ENCODE assay signal across 9 cellular contexts in the genomic region with DNA sequence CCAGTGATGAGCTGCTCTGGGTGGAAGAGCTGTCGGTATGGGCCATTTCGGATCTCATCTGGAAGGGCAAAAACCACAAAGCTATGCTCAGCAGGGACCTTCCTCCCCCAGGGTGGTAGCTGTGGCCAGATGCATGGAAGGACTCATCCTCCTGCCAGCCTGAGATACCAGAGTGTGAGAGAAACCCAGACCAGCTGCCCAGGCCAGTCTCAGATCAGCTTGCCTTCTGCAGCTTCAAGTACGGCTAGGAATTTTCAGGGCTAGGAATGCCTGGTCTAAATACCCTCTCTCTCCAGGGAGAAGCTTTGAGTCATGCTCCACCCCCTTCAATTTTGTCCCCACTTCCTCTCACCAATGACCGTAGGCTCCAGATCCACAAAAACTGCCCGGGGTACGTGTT. TPM values are rescaled to one million over a fixed set of nuclear protein-coding genes. Genes with fewer than 3 reads are reported as not detected.
DNase-seq lines count a peak whose midpoint lies in the region; ATAC-seq and TF ChIP-seq lines count a peak whose summit lies in the region.
"Had no signal": no experiment of that assay in that cellular context is flagged by ENCODE, and none has a peak within 500 bp of the region (broad histone marks: within the 10 kb centered on the region; RNA-seq: fewer than 3 reads in every experiment).

No MANE protein-coding gene starts in this region.

- peak overlapping the region in 7 of 10 donors; percentile 80 to 99 (median 89) for H3K27ac ChIP-seq in heart right ventricle
- H3K27ac ChIP-seq in transverse colon = peak overlapping the region; percentile 94 to 97 (median 94)

- peaks cover 27 to 82% (median 65%) of the 10 kb centered on the region in 9 donors for H3K4me1 ChIP-seq in heart right ventricle
- peaks cover 40 to 73% (median 68%) of the 10 kb centered on the region in 4 donors for H3K4me1 ChIP-seq in transverse colon

- TF ChIP-seq POLR2A in transverse colon (IDR thresholded peaks at IDR 0.05) = no peak

- H3K4me3 ChIP-seq in heart right ventricle (peak overlapping the region in 5 of 10 donors; percentile 67 to 84 (median 82)), epithelial cell of esophagus (ENCODE audit: low read length) (peak overlapping the region; percentile 66), transverse colon (peak overlapping the region in 1 of 4 donors; percentile 72)

- intact Hi-C loops in heart right ventricle (cut with DNase I) (loop anchor here in 2 of 10 donors (2.0 kb wide), 2 partner anchors 27 to 43 kb away; a partner anchor contains a TSS), left cardiac atrium (cut with DNase I) (no loop called here), transverse colon (cut with DNase I; ENCODE audit: low total_unique reads) (no loop called here)

- in situ Hi-C loops in transverse colon (cut with MboI; ENCODE audit: low pct_ligation_motif_present in 1 of 4, low pct_unique_long_range_greater_than_20kb in 1 of 4, low sequenced_read_pairs in 3 of 4) = no loop called here

- H3K36me3 ChIP-seq in heart right ventricle = peaks cover 0 to 43% (median 7%) of the 10 kb centered on the region in 9 donors
- no peaks in the 10 kb centered on the region for H3K36me3 ChIP-seq in transverse colon

- TF ChIP-seq CTCF in heart right ventricle (IDR thresholded peaks at IDR 0.05) (no peak), epithelial cell of esophagus (IDR thresholded peaks at IDR 0.05; ENCODE audit: insufficient read depth, low read depth, low read length, missing control alignments) (no peak), transverse colon (IDR thresholded peaks at IDR 0.05) (no peak)

- ATAC-seq in heart right ventricle = no peak
- ATAC-seq in left cardiac atrium = no peak
- ATAC-seq in GM21528 (IDR thresholded peaks at IDR 0.05; ENCODE audit: low FRiP score, unreplicated experiment) = no peak

- 66 to 69% methylated on average over 6 of the region's 6 CpGs for WGBS in heart right ventricle, 2 donors
- WGBS in transverse colon (ENCODE audit: low coverage in 1 of 2), 2 donors = 78% methylated on average over 6 of the region's 6 CpGs; no CpG with 5 or more reads in 1 of the 2 donors

- H3K9me3 ChIP-seq in heart right ventricle = no peaks in the 10 kb centered on the region
- H3K9me3 ChIP-seq in transverse colon = no peaks in the 10 kb centered on the region

- TF ChIP-seq EP300 in transverse colon (IDR thresholded peaks at IDR 0.05; ENCODE audit: low read depth) = no peak

- DNase-seq in heart right ventricle (no peak), left cardiac atrium (no peak), epithelial cell of esophagus (ENCODE audit: low read depth) (peak; percentile 26), transverse colon (no peak), NCI-H1417 treated with DMSO at 0.1 percent for 48 hours (lab: John Stamatoyannopoulos, UW) (no peak)
- DNase-seq: activated gamma-delta T cell, HCEC 1CT had no signal

- H3K27me3 ChIP-seq in heart right ventricle (peaks cover 0 to 14% (median 0%) of the 10 kb centered on the region in 7 donors), transverse colon (no peaks in the 10 kb centered on the region)

RNA-seq across cellular contexts. Expression of a gene that starts 1.4 kb away (rescaled TPM):
- total RNA-seq in heart right ventricle (not detected), left cardiac atrium (not detected), transverse colon (not detected)
- polyA plus RNA-seq in heart right ventricle = not detected
- total RNA-seq: lung microvascular endothelial cell had no signal

RNA-seq across cellular contexts. Expression of a gene that starts 2.1 kb away (rescaled TPM):
- total RNA-seq in heart right ventricle (100 to 1,000 TPM in 7 of 10 donors, 10 to 100 TPM in 3; 76.0 to 245 (median 145) TPM), left cardiac atrium (10 to 100 TPM; 42.1 to 72.9 TPM), transverse colon (100 to 1,000 TPM in 1 of 4 donors, 10 to 100 TPM in 3; 39.2 to 101 (median 70.8) TPM)
- 100 to 1,000 TPM in 1 of 2 donors, 10 to 100 TPM in 1; 61.0 to 341 TPM for polyA plus RNA-seq in heart right ventricle

RNA-seq across cellular contexts. Expression of a gene that starts 6.4 kb away (rescaled TPM):
- total RNA-seq in heart right ventricle = 10 to 100 TPM; 14.6 to 23.1 (median 19.7) TPM
- 10 to 100 TPM; 12.9 to 26.7 TPM for polyA plus RNA-seq in heart right ventricle
- 10 to 100 TPM; 15.6 to 17.4 TPM for total RNA-seq in left cardiac atrium
- 10 to 100 TPM; 18.7 to 44.8 (median 28.2) TPM for total RNA-seq in transverse colon

RNA-seq across cellular contexts. Expression of a gene that starts 6.4 kb away (rescaled TPM):
- total RNA-seq in heart right ventricle (1 to 10 TPM; 1.6 to 5.2 (median 2.6) TPM), left cardiac atrium (1 to 10 TPM; 4.7 to 4.9 TPM), transverse colon (1 to 10 TPM in 3 of 4 donors, under 1 TPM in 1; 0.40 to 9.1 (median 3.8) TPM)
- polyA plus RNA-seq in heart right ventricle = 1 to 10 TPM; 1.5 to 2.1 TPM

RNA-seq across cellular contexts. Expression of a gene that starts 22.1 kb away (rescaled TPM):
- total RNA-seq in heart right ventricle (10 to 100 TPM; 16.4 to 36.8 (median 25.5) TPM), left cardiac atrium (10 to 100 TPM; 16.0 to 20.3 TPM), transverse colon (100 to 1,000 TPM in 2 of 4 donors, 10 to 100 TPM in 2; 64.3 to 318 (median 114) TPM)
- polyA plus RNA-seq in heart right ventricle = 10 to 100 TPM; 12.7 to 44.7 TPM
